ENCODE assay signal across 19 cellular contexts in the genomic region with DNA sequence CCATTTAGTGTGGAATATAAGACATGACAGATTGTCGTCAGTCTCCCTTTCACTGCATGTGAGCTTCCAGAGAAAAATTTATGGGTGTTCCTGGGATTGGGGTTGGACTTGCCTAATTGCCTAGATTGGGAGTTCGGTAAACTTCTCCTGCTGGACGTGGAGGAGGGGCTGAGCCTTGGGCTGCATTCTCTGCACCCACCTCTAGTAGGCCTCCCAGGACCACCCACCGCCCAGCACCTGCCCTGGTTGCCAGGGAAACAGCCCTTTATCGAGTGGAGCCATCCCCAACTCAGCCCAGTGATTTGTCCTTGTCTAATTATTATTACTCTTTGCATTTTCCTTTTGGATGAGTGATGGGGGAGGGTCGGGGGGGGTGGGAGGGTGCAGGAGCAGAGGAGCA.
DNase-seq lines count a peak whose midpoint lies in the region; ATAC-seq and TF ChIP-seq lines count a peak whose summit lies in the region.
"Had no signal": no experiment of that assay in that cellular context is flagged by ENCODE, and none has a peak within 500 bp of the region (broad histone marks: within the 10 kb centered on the region; RNA-seq: fewer than 3 reads in every experiment).

No MANE protein-coding gene starts in this region.

- H3K27ac Mint-ChIP-seq in endothelial cell (ENCODE audit: unreplicated experiment) (no peak overlapping the region), progenitor cell of endocrine pancreas (no peak overlapping the region)
- H3K27ac Mint-ChIP-seq in stimulated activated memory B cell treated with anti-CD40 and anti-IgM and Interleukin-4, amounts not matched to agents 10 μg/mL and 1 μg/mL and 100 μg/mL, for 72 hours, result no peak overlapping the region
- H3K27ac Mint-ChIP-seq: activated naive CD4-positive, alpha-beta T cell treated with anti-CD3 and anti-CD28 coated beads for 36 hours; natural killer cell treated with Interleukin-12 subunit alpha and Interleukin-12 subunit beta and Interleukin-15 and Interleukin-18, amount 100 ng/mL, for 72 hours; T-cell had no signal

- peak; percentile 56 to 60 for DNase-seq in NCI-H524 (lab: John Stamatoyannopoulos, UW)
- DNase-seq in NCI-H524 treated with DMSO at 0.1 percent for 48 hours (lab: John Stamatoyannopoulos, UW), result no peak
- DNase-seq in NCI-H2227 (lab: John Stamatoyannopoulos, UW; ENCODE audit: unreplicated experiment), result peak; percentile 62
- peak; percentile 32 for DNase-seq in endothelial cell (ENCODE audit: low spot score)
- peak; percentile 31 for DNase-seq in progenitor cell of endocrine pancreas (ENCODE audit: low spot score, unreplicated experiment)
- DNase-seq in MV-4-11 (lab: John Stamatoyannopoulos, UW), result no peak
- DNase-seq: activated naive CD4-positive, alpha-beta T cell treated with anti-CD3 and anti-CD28 coated beads for 36 hours; activated T-cell treated with anti-CD3 and anti-CD28 coated beads for 4 hours; anterior cingulate cortex; DMS153; kidney glomerular epithelial cell; NCI-H2029 treated with DMSO at 0.1 percent for 48 hours; stimulated activated naive CD4-positive, alpha-beta T cell; T-cell; tibial artery had no signal

- H3K36me3 Mint-ChIP-seq in endothelial cell (ENCODE audit: low read depth, unreplicated experiment) (no peaks in the 10 kb centered on the region), progenitor cell of endocrine pancreas (ENCODE audit: insufficient read depth) (no peaks in the 10 kb centered on the region)
- no peaks in the 10 kb centered on the region for H3K36me3 Mint-ChIP-seq in stimulated activated memory B cell treated with anti-CD40 and anti-IgM and Interleukin-4, amounts not matched to agents 10 μg/mL and 1 μg/mL and 100 μg/mL, for 72 hours
- H3K36me3 Mint-ChIP-seq: T-cell had no signal

- H3K4me1 Mint-ChIP-seq in endothelial cell (ENCODE audit: unreplicated experiment) (no peaks in the 10 kb centered on the region), progenitor cell of endocrine pancreas (ENCODE audit: low read depth) (peaks cover 2% of the 10 kb centered on the region)
- no peaks in the 10 kb centered on the region for H3K4me1 Mint-ChIP-seq in stimulated activated memory B cell treated with anti-CD40 and anti-IgM and Interleukin-4, amounts not matched to agents 10 μg/mL and 1 μg/mL and 100 μg/mL, for 72 hours
- H3K4me1 Mint-ChIP-seq: T-cell had no signal

- H3K27me3 Mint-ChIP-seq in endothelial cell (ENCODE audit: unreplicated experiment) (peaks cover 4% of the 10 kb centered on the region), progenitor cell of endocrine pancreas (peaks cover 10% of the 10 kb centered on the region)
- H3K27me3 Mint-ChIP-seq in stimulated activated memory B cell treated with anti-CD40 and anti-IgM and Interleukin-4, amounts not matched to agents 10 μg/mL and 1 μg/mL and 100 μg/mL, for 72 hours, result peaks cover 46% of the 10 kb centered on the region

- H3K4me3 Mint-ChIP-seq in endothelial cell (ENCODE audit: unreplicated experiment), result no peak overlapping the region
- H3K4me3 Mint-ChIP-seq in progenitor cell of endocrine pancreas (ENCODE audit: low read depth), result no peak overlapping the region
- H3K4me3 Mint-ChIP-seq in stimulated activated memory B cell treated with anti-CD40 and anti-IgM and Interleukin-4, amounts not matched to agents 10 μg/mL and 1 μg/mL and 100 μg/mL, for 72 hours, result no peak overlapping the region
- H3K4me3 Mint-ChIP-seq: activated naive CD4-positive, alpha-beta T cell treated with anti-CD3 and anti-CD28 coated beads for 36 hours; natural killer cell treated with Interleukin-12 subunit alpha and Interleukin-12 subunit beta and Interleukin-15 and Interleukin-18, amount 100 ng/mL, for 72 hours; T-cell had no signal

- no peaks in the 10 kb centered on the region for H3K9me3 Mint-ChIP-seq in endothelial cell (ENCODE audit: unreplicated experiment)
- peaks cover 3% of the 10 kb centered on the region for H3K9me3 Mint-ChIP-seq in progenitor cell of endocrine pancreas (ENCODE audit: low read depth)
- H3K9me3 Mint-ChIP-seq in stimulated activated memory B cell treated with anti-CD40 and anti-IgM and Interleukin-4, amounts not matched to agents 10 μg/mL and 1 μg/mL and 100 μg/mL, for 72 hours, result peaks cover 4% of the 10 kb centered on the region
- H3K9me3 Mint-ChIP-seq: activated naive CD4-positive, alpha-beta T cell treated with anti-CD3 and anti-CD28 coated beads for 36 hours; natural killer cell treated with Interleukin-12 subunit alpha and Interleukin-12 subunit beta and Interleukin-15 and Interleukin-18, amount 100 ng/mL, for 72 hours had no signal

- ATAC-seq in stimulated activated memory B cell treated with anti-CD40 and anti-IgM and Interleukin-4, amounts not matched to agents 10 μg/mL and 1 μg/mL and 100 μg/mL, for 72 hours, result no peak
- no peak for ATAC-seq in HG03159 (IDR thresholded peaks at IDR 0.05; ENCODE audit: unreplicated experiment)
- ATAC-seq: A549; natural killer cell treated with Interleukin-12 subunit alpha and Interleukin-12 subunit beta and Interleukin-15 and Interleukin-18, amount 100 ng/mL, for 72 hours; T-cell had no signal

- TF ChIP-seq CTCF in endothelial cell (IDR thresholded peaks at IDR 0.05; ENCODE audit: unreplicated experiment) (peak; percentile 23), progenitor cell of endocrine pancreas (IDR thresholded peaks at IDR 0.05; ENCODE audit: unreplicated experiment) (peak; percentile 55)

Comparison
In these comparisons a context has a peak if more than half of its experiments do, and no peak if none do; other contexts are left out.
1. DNase-seq: peak in NCI-H524 (2 of 2), NCI-H2227 (single experiment), endothelial cell (single experiment) and progenitor cell of endocrine pancreas (single experiment); none in NCI-H524 treated with DMSO at 0.1 percent for 48 hours (single experiment) and MV-4-11 (single experiment).